18 cellular contexts compared by ENCODE assay signal in genomic region chr18:79910563-79910962, GRCh38. TPM values are rescaled to one million over a fixed set of nuclear protein-coding genes. Genes with fewer than 3 reads are reported as not detected.
DNase-seq lines count a peak whose midpoint lies in the region; ATAC-seq lines count a peak whose summit lies in the region.
"Had no signal": no experiment of that assay in that cellular context is flagged by ENCODE, and none has a peak within 500 bp of the region (broad histone marks: within the 10 kb centered on the region; RNA-seq: fewer than 3 reads in every experiment).

No MANE protein-coding gene starts in this region.

- intact Hi-C loops in cardiac septum (cut with DNase I) (no loop called here), left ventricle myocardium superior (cut with micrococcal nuclease) (no loop called here)

- H3K27ac Mint-ChIP-seq in activated naive CD8-positive, alpha-beta T cell treated with anti-CD3 and anti-CD28 coated beads, Interleukin-2, amount 50 U/mL, for 24 hours: peak overlapping the region; percentile 22
- H3K27ac Mint-ChIP-seq: CD14-positive monocyte had no signal

- no peak overlapping the region for H3K4me3 Mint-ChIP-seq in activated naive CD8-positive, alpha-beta T cell treated with anti-CD3 and anti-CD28 coated beads, Interleukin-2, amount 50 U/mL, for 24 hours
- H3K4me3 Mint-ChIP-seq: CD14-positive monocyte, IgD-negative memory B cell had no signal

- no peak for ATAC-seq in left ventricle myocardium superior
- ATAC-seq in activated naive CD8-positive, alpha-beta T cell treated with anti-CD3 and anti-CD28 coated beads, Interleukin-2, amount 50 U/mL, for 24 hours: no peak
- peak; percentile 46 for ATAC-seq in left lobe of liver
- no peak for ATAC-seq in HG03439 (IDR thresholded peaks at IDR 0.05; ENCODE audit: unreplicated experiment)
- no peak for ATAC-seq in GM18502 (IDR thresholded peaks at IDR 0.05; ENCODE audit: poor library complexity, unreplicated experiment)

- peak; percentile 49 for DNase-seq in cardiac septum (ENCODE audit: low spot score)
- no peak for DNase-seq in left ventricle myocardium superior
- DNase-seq in activated naive CD8-positive, alpha-beta T cell treated with anti-CD3 and anti-CD28 coated beads, Interleukin-2, amount 50 U/mL, for 24 hours: no peak
- DNase-seq in left lobe of liver (ENCODE audit: low spot score): peak; percentile 50
- no peak for DNase-seq in NCI-H524 treated with DMSO at 0.1 percent for 48 hours (lab: John Stamatoyannopoulos, UW)
- DNase-seq: DMS79 treated with DMSO at 0.1 percent for 48 hours, HCEC 1CT, NCI-H1105, NCI-H2081, NCI-H748 treated with DMSO at 0.1 percent for 48 hours, Right ventricle myocardium superior had no signal

- peaks cover 20% of the 10 kb centered on the region for H3K36me3 Mint-ChIP-seq in activated naive CD8-positive, alpha-beta T cell treated with anti-CD3 and anti-CD28 coated beads, Interleukin-2, amount 50 U/mL, for 24 hours (ENCODE audit: low read depth)

- H3K27me3 Mint-ChIP-seq in activated naive CD8-positive, alpha-beta T cell treated with anti-CD3 and anti-CD28 coated beads, Interleukin-2, amount 50 U/mL, for 24 hours: no peaks in the 10 kb centered on the region
- H3K27me3 Mint-ChIP-seq: IgD-negative memory B cell had no signal

- H3K4me1 Mint-ChIP-seq in activated naive CD8-positive, alpha-beta T cell treated with anti-CD3 and anti-CD28 coated beads, Interleukin-2, amount 50 U/mL, for 24 hours: peaks cover 36% of the 10 kb centered on the region
- H3K4me1 Mint-ChIP-seq: CD14-positive monocyte had no signal

- no peaks in the 10 kb centered on the region for H3K9me3 Mint-ChIP-seq in activated naive CD8-positive, alpha-beta T cell treated with anti-CD3 and anti-CD28 coated beads, Interleukin-2, amount 50 U/mL, for 24 hours

RNA-seq across cellular contexts. Expression of gene SLC66A2, which starts 40.9 kb away (rescaled TPM):
- 23.5 TPM for total RNA-seq in cardiac septum
- 28.9 TPM for total RNA-seq in left ventricle myocardium superior
- 140 TPM for total RNA-seq in left lobe of liver

RNA-seq across cellular contexts. Expression of gene HSBP1L1, which starts 53.9 kb away (rescaled TPM):
- 7.9 TPM for total RNA-seq in cardiac septum
- total RNA-seq in left ventricle myocardium superior: 14.5 TPM
- 20.2 TPM for total RNA-seq in left lobe of liver
- total RNA-seq: HT1080, LHCN-M2, OCI-LY7 had no signal

Comparison
In these comparisons a context has a peak if more than half of its experiments do, and no peak if none do; other contexts are left out.
1. DNase-seq: peak in cardiac septum (single experiment) and left lobe of liver (single experiment); none in left ventricle myocardium superior (single experiment), activated naive CD8-positive, alpha-beta T cell treated with anti-CD3 and anti-CD28 coated beads, Interleukin-2, amount 50 U/mL, for 24 hours (single experiment) and NCI-H524 treated with DMSO at 0.1 percent for 48 hours (single experiment).